Comparison of ENCODE assay signal across 8 cellular contexts in genomic region chr19:46471116-46471733, GRCh38. TPM values are rescaled to one million over a fixed set of nuclear protein-coding genes. Genes with fewer than 3 reads are reported as not detected.
DNase-seq lines count a peak whose midpoint lies in the region; ATAC-seq, FAIRE-seq and TF ChIP-seq lines count a peak whose summit lies in the region.

Gene PNMA8A, minus strand, starts transcription at chr19:46471563. Its CDS starts 528 bp downstream, at chr19:46471035.

- no peaks in the 10 kb centered on the region for H3K36me3 ChIP-seq in bronchial epithelial cell (ENCODE audit: control insufficient read depth, insufficient read depth, low read length)

- peak within 1 kb of the TSS; percentile 42 for H3K4me3 ChIP-seq in bronchial epithelial cell (ENCODE audit: low read depth, low read length)

- DNase-seq in C1 segment of cervical spinal cord (lab: John Stamatoyannopoulos, UW) (peak in 13 of 14 donors; percentile 37 to 86 (median 67)), NCI-H1930 (lab: John Stamatoyannopoulos, UW) (peak; percentile 93 to 98), bronchial epithelial cell (ENCODE audit: low read depth) (no peak), iris pigment epithelial cell (ENCODE audit: low read depth) (peak; percentile 84), activated gamma-delta T cell treated with Interleukin-2 at 50 U/mL for 16 hours (no peak)
- DNase-seq in stimulated activated naive CD8-positive, alpha-beta T cell treated with anti-CD3 and anti-CD28 coated beads, Interleukin-15, Interleukin-2, amounts not matched to agents 100 U/mL and 50 U/mL, for 24 hours = peak; percentile 69
- DNase-seq in activated T-cell treated with anti-CD3 and anti-CD28 coated beads, Interleukin-2, amount 50 U/mL, for 1 hour = no peak
- no peak for DNase-seq in activated effector memory CD4-positive, alpha-beta T cell treated with anti-CD3 and anti-CD28 coated beads, Interleukin-2, amount 50 U/mL, for 16 hours

- FAIRE-seq in bronchial epithelial cell (lab: Jason Lieb, UNC) = no peak

- peak; percentile 38 for ATAC-seq in stimulated activated naive CD8-positive, alpha-beta T cell treated with anti-CD3 and anti-CD28 coated beads, Interleukin-15, Interleukin-2, amounts not matched to agents 100 U/mL and 50 U/mL, for 24 hours

- no peaks in the 10 kb centered on the region for H3K27me3 ChIP-seq in bronchial epithelial cell (ENCODE audit: control insufficient read depth, insufficient read depth, low read length)

- TF ChIP-seq CTCF in bronchial epithelial cell (IDR thresholded peaks at IDR 0.05; ENCODE audit: insufficient read depth, low read length, severe bottlenecking) = peak; percentile 12

RNA-seq across cellular contexts. Expression of gene PNMA8A, which starts in this region (rescaled TPM):
- total RNA-seq in bronchial epithelial cell = 0.79 and 4.2 TPM in 2 replicates

Comparison
In these comparisons a context has a peak if more than half of its experiments do, and no peak if none do; other contexts are left out.
1. DNase-seq: peak in C1 segment of cervical spinal cord (13 of 14), NCI-H1930 (2 of 2), iris pigment epithelial cell (single experiment) and stimulated activated naive CD8-positive, alpha-beta T cell treated with anti-CD3 and anti-CD28 coated beads, Interleukin-15, Interleukin-2, amounts not matched to agents 100 U/mL and 50 U/mL, for 24 hours (single experiment); none in bronchial epithelial cell (single experiment), activated T-cell treated with anti-CD3 and anti-CD28 coated beads, Interleukin-2, amount 50 U/mL, for 1 hour (single experiment), activated effector memory CD4-positive, alpha-beta T cell treated with anti-CD3 and anti-CD28 coated beads, Interleukin-2, amount 50 U/mL, for 16 hours (single experiment) and activated gamma-delta T cell treated with Interleukin-2 at 50 U/mL for 16 hours (single experiment).